ENCODE assay signal across 27 cellular contexts in genomic region chrX:130631011-130631410, GRCh38.
A peak's percentile ranks its signal among the peaks of the same experiment; 100 is the strongest.
DNase-seq lines count a peak whose midpoint lies in the region; ATAC-seq, FAIRE-seq and TF ChIP-seq lines count a peak whose summit lies in the region.
"Had no signal": no experiment of that assay in that cellular context is flagged by ENCODE, and none has a peak within 500 bp of the region (broad histone marks: within the 10 kb centered on the region; RNA-seq: fewer than 3 reads in every experiment).

No MANE protein-coding gene starts in this region.

- H3K9me3 ChIP-seq in HepG2 (ENCODE audit: low read length) (no peaks in the 10 kb centered on the region), right lobe of liver (no peaks in the 10 kb centered on the region)
- H3K9me3 ChIP-seq in CD4-positive, alpha-beta T cell (ENCODE audit: control insufficient read depth, low read length), result no peaks in the 10 kb centered on the region
- H3K9me3 ChIP-seq in CD4-positive, alpha-beta memory T cell (ENCODE audit: control insufficient read depth in 1 of 2, low read length in 2 of 2), result no peaks in the 10 kb centered on the region
- H3K9me3 ChIP-seq: BE2C, MG63, SJCRH30 had no signal

- BruUV-seq in HepG2 (replicated peaks; lab: Mats Ljungman, UMichigan), result no TSS peak

- intact Hi-C loops in HepG2 (cut with micrococcal nuclease; ENCODE audit: unreplicated experiment) (no loop called here), right lobe of liver (cut with DNase I) (no loop called here)
- intact Hi-C loops in CD4-positive, alpha-beta T cell (cut with DNase I, micrococcal nuclease), result no loop called here
- intact Hi-C loops in CD4-positive, alpha-beta memory T cell (cut with micrococcal nuclease), result no loop called here

- no peaks in the 10 kb centered on the region for H3K27me3 ChIP-seq in HepG2 (ENCODE audit: control insufficient read depth in 1 of 2, insufficient read depth in 2 of 2, low read length in 2 of 2)
- H3K27me3 ChIP-seq in right lobe of liver, result no peaks in the 10 kb centered on the region
- H3K27me3 ChIP-seq in CD4-positive, alpha-beta T cell (ENCODE audit: control insufficient read depth, insufficient read depth, low read length), result no peaks in the 10 kb centered on the region
- H3K27me3 ChIP-seq in CD4-positive, alpha-beta memory T cell (ENCODE audit: insufficient read depth, low read length), result no peaks in the 10 kb centered on the region
- H3K27me3 ChIP-seq: BE2C, MG63, SJCRH30 had no signal

- POLR2A ChIA-PET in HepG2 (lab: Yijun Ruan, JAX), result no interaction called here
- POLR2A ChIA-PET in CD4-positive, alpha-beta T cell (lab: Charles Lee), result no interaction called here
- POLR2A ChIA-PET in CD4-positive, alpha-beta memory T cell (lab: Charles Lee; ENCODE audit: partially characterized antibody), result no interaction called here

- TF ChIP-seq CTCF in HepG2 (CRISPR knock-in tag; IDR thresholded peaks at IDR 0.05), result no peak
- no peak for TF ChIP-seq CTCF in right lobe of liver (IDR thresholded peaks at IDR 0.05)
- no peak for TF ChIP-seq CTCF in nephron (IDR thresholded peaks at IDR 0.05; ENCODE audit: unreplicated experiment in 3 of 3)
- TF ChIP-seq CTCF in CD4-positive, alpha-beta T cell (IDR thresholded peaks at IDR 0.05), result no peak

- CTCF ChIA-PET in HepG2 (lab: Yijun Ruan, JAX; ENCODE audit: low intra/inter-chr PET ratio, low total read pairs), result no interaction called here
- CTCF ChIA-PET in CD4-positive, alpha-beta T cell (lab: Charles Lee), result no interaction called here
- CTCF ChIA-PET in CD4-positive, alpha-beta memory T cell (lab: Charles Lee; ENCODE audit: partially characterized antibody), result interaction anchor here (1.9 kb wide), 1 partner anchor 56 kb away, joined by 4 read pairs; no protein-coding TSS in a partner anchor

- no peak for ATAC-seq in HepG2
- no peak for ATAC-seq in right lobe of liver
- no peak for ATAC-seq in CD4-positive, alpha-beta T cell (ENCODE audit: poor library complexity)
- ATAC-seq: GM12878, GM23338, PC-3, Right ventricle myocardium inferior, SK-N-SH treated with all-trans-retinoic acid at 6 μM for 48 hours had no signal

- H3K9me3 Mint-ChIP-seq in nephron, result no peaks in the 10 kb centered on the region
- H3K9me3 Mint-ChIP-seq in CD4-positive, alpha-beta T cell, result no peaks in the 10 kb centered on the region
- H3K9me3 Mint-ChIP-seq in CD4-positive, alpha-beta memory T cell, result no peaks in the 10 kb centered on the region
- H3K9me3 Mint-ChIP-seq: CD14-positive monocyte, GM23338 had no signal

- TF ChIP-seq POLR2A in HepG2 (IDR thresholded peaks at IDR 0.05; ENCODE audit: insufficient read depth in 1 of 2, low read depth in 2 of 2, low read length in 2 of 2), result no peak
- TF ChIP-seq POLR2A in right lobe of liver (IDR thresholded peaks at IDR 0.05), result no peak

- no peaks in the 10 kb centered on the region for H3K79me2 ChIP-seq in HepG2 (ENCODE audit: insufficient read depth, low read length)

- peaks cover 10% of the 10 kb centered on the region for H3K36me3 Mint-ChIP-seq in nephron (ENCODE audit: low read depth)
- peaks cover 51% of the 10 kb centered on the region for H3K36me3 Mint-ChIP-seq in CD4-positive, alpha-beta T cell (ENCODE audit: low read depth)
- peaks cover 16 to 37% of the 10 kb centered on the region in 2 donors for H3K36me3 Mint-ChIP-seq in CD4-positive, alpha-beta memory T cell

- H3K4me2 ChIP-seq in HepG2 (ENCODE audit: low read depth, low read length), result no peak overlapping the region

- H3K36me3 ChIP-seq in HepG2 (replicated peaks in 1 of 2; ENCODE audit: control insufficient read depth in 1 of 2, insufficient read depth in 2 of 2, low read length in 2 of 2) (no peaks in the 10 kb centered on the region; a peak in 1 of 5 replicates), right lobe of liver (no peaks in the 10 kb centered on the region)
- peaks cover 4% of the 10 kb centered on the region for H3K36me3 ChIP-seq in CD4-positive, alpha-beta memory T cell (ENCODE audit: insufficient read depth, low read length)
- H3K36me3 ChIP-seq: BE2C, MG63, SJCRH30 had no signal

- H3K9ac ChIP-seq in HepG2 (ENCODE audit: insufficient read depth, low read depth, low read length), result no peak overlapping the region

- FAIRE-seq in HepG2 (lab: Jason Lieb, UNC), result no peak
- FAIRE-seq: GM12878 had no signal

- no peak overlapping the region for H3K4me3 ChIP-seq in HepG2 (replicated peaks in 1 of 3; ENCODE audit: insufficient read depth in 1 of 3, low read depth in 2 of 3, low read length in 3 of 3)
- H3K4me3 ChIP-seq in right lobe of liver, result no peak overlapping the region
- no peak overlapping the region for H3K4me3 ChIP-seq in CD4-positive, alpha-beta memory T cell (ENCODE audit: low read length in 2 of 2)
- H3K4me3 ChIP-seq: GM12878, GM23338, MG63, SJCRH30 had no signal

- H3K4me1 ChIP-seq in HepG2 (ENCODE audit: insufficient read depth, low read length) (no peaks in the 10 kb centered on the region), right lobe of liver (no peaks in the 10 kb centered on the region)
- H3K4me1 ChIP-seq in CD4-positive, alpha-beta memory T cell (ENCODE audit: insufficient read depth, low read length), result no peaks in the 10 kb centered on the region
- H3K4me1 ChIP-seq: BE2C, SJCRH30 had no signal

- TF ChIP-seq EP300 in HepG2 (IDR thresholded peaks at IDR 0.05; ENCODE audit: low read depth in 2 of 2, low read length in 2 of 2) (no peak), HepG2 (CRISPR knock-in tag; IDR thresholded peaks at IDR 0.05; ENCODE audit: borderline replicate concordance) (no peak)

- H4K20me1 ChIP-seq in HepG2 (ENCODE audit: insufficient read depth, low read length), result no peaks in the 10 kb centered on the region

- H3K27me3 Mint-ChIP-seq in nephron (ENCODE audit: low read depth), result no peaks in the 10 kb centered on the region
- no peaks in the 10 kb centered on the region for H3K27me3 Mint-ChIP-seq in CD4-positive, alpha-beta T cell
- no peaks in the 10 kb centered on the region for H3K27me3 Mint-ChIP-seq in CD4-positive, alpha-beta memory T cell

- H3K27ac ChIP-seq in HepG2 (ENCODE audit: extremely low read length, insufficient read depth, low read length) (no peak overlapping the region), right lobe of liver (no peak overlapping the region)
- no peak overlapping the region for H3K27ac ChIP-seq in CD4-positive, alpha-beta T cell (ENCODE audit: low read depth, low read length)
- H3K27ac ChIP-seq in CD4-positive, alpha-beta memory T cell (ENCODE audit: low read depth, low read length), result no peak overlapping the region
- H3K27ac ChIP-seq: 22Rv1, SJCRH30 had no signal

- in situ Hi-C loops in HepG2 (cut with HindIII; ENCODE audit: extremely low pct_ligation_motif_present, low pct_unique_long_range_greater_than_20kb), result no loop called here

- DNase-seq in DMS53 (lab: John Stamatoyannopoulos, UW) (peak; percentile 10), DMS53 treated with DMSO at 0.1 percent for 48 hours (lab: John Stamatoyannopoulos, UW; ENCODE audit: unreplicated experiment) (no peak), HepG2 (ENCODE audit: low spot score) (no peak), right lobe of liver (no peak)
- no peak for DNase-seq in CD4-positive, alpha-beta T cell
- DNase-seq in CD4-positive, alpha-beta memory T cell, result no peak
- DNase-seq: ACHN, BE2C, DMS153, EL, GDM1, HCEC 1CT, IMR-90, KG1, MG63, NCI-H1694, NCI-H2081 treated with DMSO at 0.1 percent for 48 hours, NCI-H69, PC-3, SJCRH30 had no signal

- H2AFZ ChIP-seq in HepG2 (ENCODE audit: low read length), result no peak overlapping the region
- H2AFZ ChIP-seq: GM23338 had no signal

- TF ChIP-seq RAD21 in HepG2 (CRISPR knock-in tag; IDR thresholded peaks at IDR 0.05), result no peak

- peaks cover 40% of the 10 kb centered on the region for H3K4me1 Mint-ChIP-seq in nephron
- H3K4me1 Mint-ChIP-seq in CD4-positive, alpha-beta T cell (ENCODE audit: low read depth), result no peaks in the 10 kb centered on the region
- no peaks in the 10 kb centered on the region for H3K4me1 Mint-ChIP-seq in CD4-positive, alpha-beta memory T cell
- H3K4me1 Mint-ChIP-seq: CD14-positive monocyte had no signal

- no peak overlapping the region for H3K4me3 Mint-ChIP-seq in nephron
- no peak overlapping the region for H3K4me3 Mint-ChIP-seq in CD4-positive, alpha-beta T cell
- H3K4me3 Mint-ChIP-seq in CD4-positive, alpha-beta memory T cell, result no peak overlapping the region
- H3K4me3 Mint-ChIP-seq: CD14-positive monocyte, GM23338 had no signal

- WGBS in HepG2 (ENCODE audit: low lambda C conversion rate), result 100% methylated on average over 1 of the region's 3 CpGs
- 83% methylated on average over 3 of the region's 3 CpGs for WGBS in right lobe of liver (ENCODE audit: insufficient coverage, low coverage, low lambda C conversion rate, missing lambda C conversion rate)

- H3K27ac Mint-ChIP-seq in nephron, result peak overlapping the region in 2 of 3 experiments; percentile 15 to 60
- no peak overlapping the region for H3K27ac Mint-ChIP-seq in CD4-positive, alpha-beta T cell
- H3K27ac Mint-ChIP-seq in CD4-positive, alpha-beta memory T cell, result no peak overlapping the region
- H3K27ac Mint-ChIP-seq: CD14-positive monocyte, GM23338 had no signal

TF ChIP-seq in HepG2, 621 proteins besides CTCF, POLR2A, EP300 and RAD21 (continues in another document):
- TF ChIP-seq MNT (IDR thresholded peaks at IDR 0.05) (peak; percentile 33; the same call in 1 of the 2 replicates), TGIF2 (CRISPR knock-in tag; IDR thresholded peaks at IDR 0.05) (no peak)

Comparison
In these comparisons a context has a peak if more than half of its experiments do, and no peak if none do; other contexts are left out.
1. H3K27ac Mint-ChIP-seq: peak in nephron (2 of 3); none in CD4-positive, alpha-beta T cell (single experiment) and CD4-positive, alpha-beta memory T cell (0 of 7).